8 cellular contexts compared by ENCODE assay signal in genomic region chr2:207528980-207529329, GRCh38. TPM values are rescaled to one million over a fixed set of nuclear protein-coding genes. Genes with fewer than 3 reads are reported as not detected.
DNase-seq lines count a peak whose midpoint lies in the region; ATAC-seq, FAIRE-seq and TF ChIP-seq lines count a peak whose summit lies in the region.

No MANE protein-coding gene starts in this region.

- peak; percentile 20 for ATAC-seq in activated T-helper 17 cell treated with anti-CD3 and anti-CD28 coated beads, Interleukin-2, amount 50 U/mL, for 72 hours (replicated peaks)
- peak; percentile 2 to 18 (median 10) for ATAC-seq in pancreas

- TF ChIP-seq CTCF in HEK293 (tag by site-specific recombination; IDR thresholded peaks at IDR 0.05) = peak; percentile 72; the same call in 1 of the 2 replicates
- TF ChIP-seq CTCF in pancreas (IDR thresholded peaks at IDR 0.05) = no peak

- H3K4me1 ChIP-seq in HEK293 (ENCODE audit: control insufficient read depth, insufficient read depth, low read length) = peaks cover 3% of the 10 kb centered on the region; the same call in 1 of the 2 replicates
- peaks cover 11 to 33% (median 23%) of the 10 kb centered on the region in 3 donors for H3K4me1 ChIP-seq in pancreas

- peak overlapping the region; percentile 69 for H3K4me3 Mint-ChIP-seq in activated T-helper 17 cell treated with anti-CD3 and anti-CD28 coated beads, Interleukin-2, amount 50 U/mL, for 72 hours

- peaks cover 3% of the 10 kb centered on the region for H3K9me3 Mint-ChIP-seq in activated T-helper 17 cell treated with anti-CD3 and anti-CD28 coated beads, Interleukin-2, amount 50 U/mL, for 72 hours

- no peaks in the 10 kb centered on the region for H3K27me3 Mint-ChIP-seq in activated T-helper 17 cell treated with anti-CD3 and anti-CD28 coated beads, Interleukin-2, amount 50 U/mL, for 72 hours

- H3K27ac ChIP-seq in HEK293 (ENCODE audit: extremely low read depth, low read depth, low read length) (peak overlapping the region; percentile 95; the same call in 1 of the 2 replicates), pancreas (peak overlapping the region; percentile 96 to 99 (median 98))

- H3K4me1 Mint-ChIP-seq in activated T-helper 17 cell treated with anti-CD3 and anti-CD28 coated beads, Interleukin-2, amount 50 U/mL, for 72 hours = peaks cover 32% of the 10 kb centered on the region

- H3K4me3 ChIP-seq in HEK293 (ENCODE audit: low read depth, low read length) (peak overlapping the region; percentile 82), pancreas (peak overlapping the region; percentile 31 to 85 (median 78))

- H3K27ac Mint-ChIP-seq in activated T-helper 17 cell treated with anti-CD3 and anti-CD28 coated beads, Interleukin-2, amount 50 U/mL, for 72 hours = peak overlapping the region; percentile 98

- H3K36me3 Mint-ChIP-seq in activated T-helper 17 cell treated with anti-CD3 and anti-CD28 coated beads, Interleukin-2, amount 50 U/mL, for 72 hours (ENCODE audit: low read depth) = peaks cover 56% of the 10 kb centered on the region

- intact Hi-C loops in pancreas (cut with DNase I) = no loop called here

- H3K27me3 ChIP-seq in pancreas = no peaks in the 10 kb centered on the region

- no peaks in the 10 kb centered on the region; a peak in 1 of 3 replicates for H3K36me3 ChIP-seq in HEK293 (ENCODE audit: control insufficient read depth in 2 of 2, insufficient read depth in 1 of 2, low read length in 2 of 2)
- no peaks in the 10 kb centered on the region for H3K36me3 ChIP-seq in pancreas

- CTCF ChIA-PET in HEK293 (lab: Yijun Ruan, JAX) = interaction anchor here (0.7 kb wide), 1 partner anchor 1517 kb away, joined by 3 read pairs; no protein-coding TSS in a partner anchor

- H3K9me3 ChIP-seq in HEK293 (ENCODE audit: control insufficient read depth, insufficient read depth, low read depth, low read length) = no peaks in the 10 kb centered on the region
- no peaks in the 10 kb centered on the region for H3K9me3 ChIP-seq in pancreas

- POLR2A ChIA-PET in HEK293 (lab: Yijun Ruan, JAX) = no interaction called here

- DNase-seq in DMS153 (lab: John Stamatoyannopoulos, UW) (peak; percentile 9), DMS153 treated with DMSO at 0.1 percent for 48 hours (lab: John Stamatoyannopoulos, UW; ENCODE audit: unreplicated experiment) (no peak), NAMALWA (ENCODE audit: low spot score) (peak; percentile 66), frontal cortex (ENCODE audit: low spot score in 2 of 2) (peak; percentile 6 to 22), pancreas (peak in 1 of 6 donors; percentile 60), NCI-H226 (no peak)

- FAIRE-seq in frontal cortex (lab: Jason Lieb, UNC) (no peak), pancreas (lab: Jason Lieb, UNC) (no peak)

- 3% methylated on average over 15 to 17 of the region's 17 CpGs for WGBS in pancreas, 2 donors

TF ChIP-seq in HEK293, 187 proteins besides CTCF, POLR2A, EP300 and RAD21:
- TF ChIP-seq ZNF221 (tag by site-specific recombination; IDR thresholded peaks at IDR 0.05; ENCODE audit: borderline replicate concordance) (no peak), TRIM28 (IDR thresholded peaks at IDR 0.05; ENCODE audit: borderline replicate concordance, low read length) (no peak), ZBTB8A (tag by site-specific recombination; IDR thresholded peaks at IDR 0.05) (peak; percentile 43; the same call in 1 of the 2 replicates), PRDM1 (tag by site-specific recombination; IDR thresholded peaks at IDR 0.05) (peak; percentile 48; the same call in 1 of the 2 replicates), ZNF423 (tag by site-specific recombination; IDR thresholded peaks at IDR 0.05) (peak; percentile 37; the same call in 1 of the 2 replicates), ZNF335 (tag by site-specific recombination; conservative IDR thresholded peaks at IDR 0.05) (peak; percentile 55), IKZF3 (tag by site-specific recombination; IDR thresholded peaks at IDR 0.05) (no peak), WT1 (tag by site-specific recombination; IDR thresholded peaks at IDR 0.05) (no peak), ZIC2 (tag by site-specific recombination; IDR thresholded peaks at IDR 0.05) (peak; percentile 43; the same call in 1 of the 2 replicates), TSHZ1 (tag by site-specific recombination; IDR thresholded peaks at IDR 0.05; ENCODE audit: borderline replicate concordance) (no peak), ZXDB (tag by site-specific recombination; IDR thresholded peaks at IDR 0.05) (0 out of 2 replicates have a peak, but pooled peaks have one; percentile 2), ZNF76 (tag by site-specific recombination; IDR thresholded peaks at IDR 0.05; ENCODE audit: borderline replicate concordance, low read depth) (no peak)

RNA-seq across cellular contexts. Expression of gene CREB1, which starts 0.8 kb away (rescaled TPM):
- total RNA-seq in activated T-helper 17 cell treated with anti-CD3 and anti-CD28 coated beads, Interleukin-2, amount 50 U/mL, for 72 hours = 10 to 100 TPM; 84.2 to 97.5 TPM
- total RNA-seq in frontal cortex (109 TPM), pancreas (10 to 100 TPM; 16.7 to 36.4 (median 21.4) TPM)
- polyA plus RNA-seq in pancreas = 1 to 10 TPM; 3.2 to 6.3 TPM

Comparison
In these comparisons a context has a peak if more than half of its experiments do, and no peak if none do; other contexts are left out.
1. DNase-seq: peak in DMS153 (single experiment), NAMALWA (single experiment) and frontal cortex (2 of 2); none in DMS153 treated with DMSO at 0.1 percent for 48 hours (single experiment) and NCI-H226 (single experiment).